Comparison of ENCODE assay signal across 3 cellular contexts in genomic region chrX:13808865-13809264, GRCh38.
TF ChIP-seq lines count a peak whose summit lies in the region.

No MANE protein-coding gene starts in this region.

TF ChIP-seq in SK-N-SH, 30 proteins besides CTCF, POLR2A, EP300 and RAD21:
- TF ChIP-seq PBX3 (IDR thresholded peaks at IDR 0.05) (peak; percentile 46; the same call in 1 of the 2 replicates), MAX (IDR thresholded peaks at IDR 0.05; ENCODE audit: low read depth) (no peak), TCF12 (IDR thresholded peaks at IDR 0.05) (peak; percentile 46)

TF ChIP-seq in SK-N-SH treated with all-trans-retinoic acid at 6 μM for 48 hours, 23 proteins besides CTCF, POLR2A, EP300 and RAD21:
- no peak for TF ChIP-seq CSDC2 (CRISPR knock-in tag; IDR thresholded peaks at IDR 0.05)
- no peak for TF ChIP-seq TOX (CRISPR knock-in tag; IDR thresholded peaks at IDR 0.05; ENCODE audit: borderline replicate concordance)
- TF ChIP-seq ARNTL (CRISPR knock-in tag; IDR thresholded peaks at IDR 0.05; ENCODE audit: borderline replicate concordance, low read depth), result no peak

TF ChIP-seq in H1, 55 proteins besides CTCF, POLR2A, EP300 and RAD21:
- TF ChIP-seq RBBP5 (IDR thresholded peaks at IDR 0.05; ENCODE audit: borderline replicate concordance, low read depth, low read length), result no peak
- TF ChIP-seq JUN (IDR thresholded peaks at IDR 0.05; ENCODE audit: low read depth, low read length), result no peak
- no peak for TF ChIP-seq SIN3A (conservative IDR thresholded peaks at IDR 0.05 in 1 of 2, IDR thresholded peaks at IDR 0.05 in 1 of 2; ENCODE audit: low read depth in 1 of 2, low read length in 2 of 2)
- no peak for TF ChIP-seq NANOG (IDR thresholded peaks at IDR 0.05; ENCODE audit: insufficient read depth, low read depth, low read length, poor library complexity, severe bottlenecking)
- no peak for TF ChIP-seq HDAC2 (IDR thresholded peaks at IDR 0.05; ENCODE audit: borderline replicate concordance in 1 of 2, low read depth in 2 of 2, low read length in 2 of 2)
- no peak for TF ChIP-seq GABPA (IDR thresholded peaks at IDR 0.05; ENCODE audit: borderline replicate concordance, insufficient read depth, low read length)
- no peak for TF ChIP-seq ATF3 (IDR thresholded peaks at IDR 0.05; ENCODE audit: insufficient read depth, low read depth, low read length)
- TF ChIP-seq ZNF274 (IDR thresholded peaks at IDR 0.05; ENCODE audit: borderline replicate concordance, extremely low read depth, low read length), result no peak
- no peak for TF ChIP-seq ATF2 (IDR thresholded peaks at IDR 0.05; ENCODE audit: low read length)
- TF ChIP-seq EZH2 (IDR thresholded peaks at IDR 0.05; ENCODE audit: low read depth, low read length, severe bottlenecking), result no peak
- TF ChIP-seq SAP30 (IDR thresholded peaks at IDR 0.05; ENCODE audit: insufficient read depth, insufficient replicate concordance, low read length), result no peak
- TF ChIP-seq BCL11A (IDR thresholded peaks at IDR 0.05; ENCODE audit: low read depth in 2 of 2, low read length in 2 of 2), result no peak
- TF ChIP-seq SUZ12 (IDR thresholded peaks at IDR 0.05; ENCODE audit: low read length), result no peak
- TF ChIP-seq USF2 (IDR thresholded peaks at IDR 0.05; ENCODE audit: low read length), result no peak
- no peak for TF ChIP-seq SP1 (IDR thresholded peaks at IDR 0.05; ENCODE audit: low read depth, low read length)
- TF ChIP-seq KDM1A (IDR thresholded peaks at IDR 0.05; ENCODE audit: borderline replicate concordance, low read length), result no peak
- no peak for TF ChIP-seq TAF7 (optimal IDR thresholded peaks at IDR 0.05; ENCODE audit: borderline replicate concordance, low read depth, low read length)
- no peak for TF ChIP-seq ASH2L (IDR thresholded peaks at IDR 0.05; ENCODE audit: low read length)
